ENCODE assay signal across 21 cellular contexts in genomic region chr11:75040167-75040770, GRCh38. TPM values are rescaled to one million over a fixed set of nuclear protein-coding genes. Genes with fewer than 3 reads are reported as not detected.
DNase-seq lines count a peak whose midpoint lies in the region; ATAC-seq and TF ChIP-seq lines count a peak whose summit lies in the region.
"Had no signal": no experiment of that assay in that cellular context is flagged by ENCODE, and none has a peak within 500 bp of the region (broad histone marks: within the 10 kb centered on the region; RNA-seq: fewer than 3 reads in every experiment).

No MANE protein-coding gene starts in this region.

- TF ChIP-seq CTCF in HEK293 (tag by site-specific recombination; IDR thresholded peaks at IDR 0.05) (no peak), osteocyte (IDR thresholded peaks at IDR 0.05) (no peak)

- no peaks in the 10 kb centered on the region for H3K9me3 ChIP-seq in HEK293 (ENCODE audit: control insufficient read depth, insufficient read depth, low read depth, low read length)

- H3K27ac ChIP-seq in HEK293 (ENCODE audit: extremely low read depth, low read depth, low read length): no peak overlapping the region
- H3K27ac ChIP-seq: BLaER1, HL-60 had no signal

- H3K27me3 Mint-ChIP-seq in osteocyte (ENCODE audit: unreplicated experiment): peaks cover 27% of the 10 kb centered on the region
- H3K27me3 Mint-ChIP-seq in activated naive CD8-positive, alpha-beta T cell treated with anti-CD3 and anti-CD28 coated beads, Interleukin-2, amount 50 U/mL, for 24 hours: peaks cover 4% of the 10 kb centered on the region

- no peak overlapping the region for H3K4me3 ChIP-seq in HEK293 (ENCODE audit: low read depth, low read length)
- H3K4me3 ChIP-seq: BLaER1, GM12878 had no signal

- H3K4me1 Mint-ChIP-seq in osteocyte (ENCODE audit: unreplicated experiment): no peaks in the 10 kb centered on the region
- H3K4me1 Mint-ChIP-seq in activated naive CD8-positive, alpha-beta T cell treated with anti-CD3 and anti-CD28 coated beads, Interleukin-2, amount 50 U/mL, for 24 hours: peaks cover 6% of the 10 kb centered on the region
- H3K4me1 Mint-ChIP-seq: CD14-positive monocyte had no signal

- no peak for ATAC-seq in activated naive CD8-positive, alpha-beta T cell treated with anti-CD3 and anti-CD28 coated beads, Interleukin-2, amount 50 U/mL, for 24 hours
- ATAC-seq: CD8-positive, alpha-beta T cell; GM12878 had no signal

- no peaks in the 10 kb centered on the region for H3K4me1 ChIP-seq in HEK293 (ENCODE audit: control insufficient read depth, insufficient read depth, low read length)

- POLR2A ChIA-PET in HEK293 (lab: Yijun Ruan, JAX): no interaction called here

- no peak overlapping the region for H3K27ac Mint-ChIP-seq in osteocyte (ENCODE audit: unreplicated experiment)
- H3K27ac Mint-ChIP-seq in activated naive CD8-positive, alpha-beta T cell treated with anti-CD3 and anti-CD28 coated beads, Interleukin-2, amount 50 U/mL, for 24 hours: no peak overlapping the region
- H3K27ac Mint-ChIP-seq: CD14-positive monocyte; CD8-positive, alpha-beta T cell; H9 had no signal

- CTCF ChIA-PET in HEK293 (lab: Yijun Ruan, JAX): no interaction called here

- no peaks in the 10 kb centered on the region for H3K9me3 Mint-ChIP-seq in osteocyte (ENCODE audit: unreplicated experiment)
- H3K9me3 Mint-ChIP-seq in activated naive CD8-positive, alpha-beta T cell treated with anti-CD3 and anti-CD28 coated beads, Interleukin-2, amount 50 U/mL, for 24 hours: no peaks in the 10 kb centered on the region

- H3K36me3 Mint-ChIP-seq in osteocyte (ENCODE audit: unreplicated experiment): no peaks in the 10 kb centered on the region
- no peaks in the 10 kb centered on the region for H3K36me3 Mint-ChIP-seq in activated naive CD8-positive, alpha-beta T cell treated with anti-CD3 and anti-CD28 coated beads, Interleukin-2, amount 50 U/mL, for 24 hours (ENCODE audit: low read depth)
- H3K36me3 Mint-ChIP-seq: CD8-positive, alpha-beta T cell had no signal

- no peaks in the 10 kb centered on the region for H3K36me3 ChIP-seq in HEK293 (ENCODE audit: control insufficient read depth in 2 of 2, insufficient read depth in 1 of 2, low read length in 2 of 2)
- H3K36me3 ChIP-seq: BLaER1 had no signal

- no peak overlapping the region for H3K4me3 Mint-ChIP-seq in osteocyte (ENCODE audit: unreplicated experiment)
- H3K4me3 Mint-ChIP-seq in activated naive CD8-positive, alpha-beta T cell treated with anti-CD3 and anti-CD28 coated beads, Interleukin-2, amount 50 U/mL, for 24 hours: no peak overlapping the region
- H3K4me3 Mint-ChIP-seq: CD14-positive monocyte; CD8-positive, alpha-beta T cell; H9 had no signal

- DNase-seq in ecto neural progenitor cell (ENCODE audit: low spot score) (peak; percentile 24), foreskin melanocyte (peak; percentile 17), osteocyte (ENCODE audit: extremely low spot score, unreplicated experiment) (peak; percentile 59), SW 1271 (lab: John Stamatoyannopoulos, UW) (no peak), NCI-H510A treated with DMSO at 0.1 percent for 48 hours (lab: John Stamatoyannopoulos, UW) (no peak)
- DNase-seq in activated CD4-positive, alpha-beta T cell treated with anti-CD3 and anti-CD28 coated beads for 1 hour: no peak
- DNase-seq in activated naive CD8-positive, alpha-beta T cell treated with anti-CD3 and anti-CD28 coated beads, Interleukin-2, amount 50 U/mL, for 24 hours: no peak
- DNase-seq: 8988T; Calu3; CD8-positive, alpha-beta T cell; DMS79 treated with DMSO at 0.1 percent for 48 hours; H9 had no signal

TF ChIP-seq in HEK293, 187 proteins besides CTCF, POLR2A, EP300 and RAD21:
- TF ChIP-seq ZIC2 (tag by site-specific recombination; IDR thresholded peaks at IDR 0.05) (peak; percentile 14; the same call in 1 of the 2 replicates), ZNF658 (tag by site-specific recombination; IDR thresholded peaks at IDR 0.05) (no peak)

RNA-seq across cellular contexts. Expression of gene NEU3, which starts 51.5 kb away (rescaled TPM):
- 9.4 and 10.1 TPM in 2 replicates for total RNA-seq in osteocyte

RNA-seq across cellular contexts. Expression of gene OR2AT4, which starts 56.4 kb away (rescaled TPM):
- total RNA-seq in osteocyte: not detected in 2 replicates
- total RNA-seq: A673; Calu3; CD8-positive, alpha-beta T cell; G401; GM12878; H1; H9; HT1080 had no signal

Comparison
In these comparisons a context has a peak if more than half of its experiments do, and no peak if none do; other contexts are left out.
1. DNase-seq: peak in ecto neural progenitor cell (single experiment), foreskin melanocyte (single experiment) and osteocyte (single experiment); none in SW 1271 (0 of 2), activated CD4-positive, alpha-beta T cell treated with anti-CD3 and anti-CD28 coated beads for 1 hour (single experiment), activated naive CD8-positive, alpha-beta T cell treated with anti-CD3 and anti-CD28 coated beads, Interleukin-2, amount 50 U/mL, for 24 hours (single experiment) and NCI-H510A treated with DMSO at 0.1 percent for 48 hours (single experiment).